Comparison of ENCODE assay signal across 1 cellular context in genomic region chr13:75986818-75987217, GRCh38.
TF ChIP-seq lines count a peak whose summit lies in the region.

No MANE protein-coding gene starts in this region.

TF ChIP-seq in GM12878, 131 proteins besides CTCF, POLR2A, EP300 and RAD21 (continued from another document and continues in another):
- TF ChIP-seq ZNF592 (IDR thresholded peaks at IDR 0.05), result no peak
- TF ChIP-seq BACH1 (IDR thresholded peaks at IDR 0.05; ENCODE audit: borderline replicate concordance), result no peak; the same call in 1 of the 2 replicates
- no peak for TF ChIP-seq IRF5 (IDR thresholded peaks at IDR 0.05; ENCODE audit: borderline replicate concordance)
- TF ChIP-seq CBFB (IDR thresholded peaks at IDR 0.05; ENCODE audit: low read depth), result no peak
- peak; percentile 93 for TF ChIP-seq SPI1 (IDR thresholded peaks at IDR 0.05; ENCODE audit: borderline replicate concordance, insufficient read depth, low read depth, low read length)
- peak; percentile 56 for TF ChIP-seq MLLT1 (IDR thresholded peaks at IDR 0.05)
- no peak for TF ChIP-seq RBBP5 (conservative IDR thresholded peaks at IDR 0.05)
- no peak for TF ChIP-seq ZNF622 (IDR thresholded peaks at IDR 0.05)
- TF ChIP-seq CHD4 (IDR thresholded peaks at IDR 0.05), result no peak
- no peak for TF ChIP-seq NRF1 (conservative IDR thresholded peaks at IDR 0.05; ENCODE audit: low read depth, low read length)
- TF ChIP-seq SKIL (IDR thresholded peaks at IDR 0.05; ENCODE audit: low read depth, poor library complexity, severe bottlenecking), result no peak
- no peak for TF ChIP-seq MTA3 (IDR thresholded peaks at IDR 0.05; ENCODE audit: borderline replicate concordance, low read length)
- no peak for TF ChIP-seq CHD1 (IDR thresholded peaks at IDR 0.05; ENCODE audit: low read depth, low read length)
- no peak for TF ChIP-seq TCF12 (IDR thresholded peaks at IDR 0.05; ENCODE audit: low read depth, low read length)
- TF ChIP-seq PAX5 (IDR thresholded peaks at IDR 0.05; ENCODE audit: borderline replicate concordance, low read depth, low read length), result no peak
- TF ChIP-seq TCF3 (IDR thresholded peaks at IDR 0.05; ENCODE audit: borderline replicate concordance, insufficient read depth, low read depth, low read length), result no peak
- TF ChIP-seq WRNIP1 (IDR thresholded peaks at IDR 0.05; ENCODE audit: borderline replicate concordance, low read depth, low read length), result no peak
- no peak for TF ChIP-seq SMC3 (IDR thresholded peaks at IDR 0.05; ENCODE audit: borderline replicate concordance, low read length)
- TF ChIP-seq SMARCA5 (IDR thresholded peaks at IDR 0.05), result no peak
- 0 out of 2 replicates have a peak, but pooled peaks have one; percentile 39 for TF ChIP-seq ATF7 (IDR thresholded peaks at IDR 0.05; ENCODE audit: low read depth)
- TF ChIP-seq IKZF2 (IDR thresholded peaks at IDR 0.05), result peak; percentile 63 to 69; a peak in 2 of 4 replicates
- TF ChIP-seq IRF4 (IDR thresholded peaks at IDR 0.05; ENCODE audit: low read depth, low read length), result peak; percentile 41; the same call in 1 of the 2 replicates
- TF ChIP-seq, protein P1, sequence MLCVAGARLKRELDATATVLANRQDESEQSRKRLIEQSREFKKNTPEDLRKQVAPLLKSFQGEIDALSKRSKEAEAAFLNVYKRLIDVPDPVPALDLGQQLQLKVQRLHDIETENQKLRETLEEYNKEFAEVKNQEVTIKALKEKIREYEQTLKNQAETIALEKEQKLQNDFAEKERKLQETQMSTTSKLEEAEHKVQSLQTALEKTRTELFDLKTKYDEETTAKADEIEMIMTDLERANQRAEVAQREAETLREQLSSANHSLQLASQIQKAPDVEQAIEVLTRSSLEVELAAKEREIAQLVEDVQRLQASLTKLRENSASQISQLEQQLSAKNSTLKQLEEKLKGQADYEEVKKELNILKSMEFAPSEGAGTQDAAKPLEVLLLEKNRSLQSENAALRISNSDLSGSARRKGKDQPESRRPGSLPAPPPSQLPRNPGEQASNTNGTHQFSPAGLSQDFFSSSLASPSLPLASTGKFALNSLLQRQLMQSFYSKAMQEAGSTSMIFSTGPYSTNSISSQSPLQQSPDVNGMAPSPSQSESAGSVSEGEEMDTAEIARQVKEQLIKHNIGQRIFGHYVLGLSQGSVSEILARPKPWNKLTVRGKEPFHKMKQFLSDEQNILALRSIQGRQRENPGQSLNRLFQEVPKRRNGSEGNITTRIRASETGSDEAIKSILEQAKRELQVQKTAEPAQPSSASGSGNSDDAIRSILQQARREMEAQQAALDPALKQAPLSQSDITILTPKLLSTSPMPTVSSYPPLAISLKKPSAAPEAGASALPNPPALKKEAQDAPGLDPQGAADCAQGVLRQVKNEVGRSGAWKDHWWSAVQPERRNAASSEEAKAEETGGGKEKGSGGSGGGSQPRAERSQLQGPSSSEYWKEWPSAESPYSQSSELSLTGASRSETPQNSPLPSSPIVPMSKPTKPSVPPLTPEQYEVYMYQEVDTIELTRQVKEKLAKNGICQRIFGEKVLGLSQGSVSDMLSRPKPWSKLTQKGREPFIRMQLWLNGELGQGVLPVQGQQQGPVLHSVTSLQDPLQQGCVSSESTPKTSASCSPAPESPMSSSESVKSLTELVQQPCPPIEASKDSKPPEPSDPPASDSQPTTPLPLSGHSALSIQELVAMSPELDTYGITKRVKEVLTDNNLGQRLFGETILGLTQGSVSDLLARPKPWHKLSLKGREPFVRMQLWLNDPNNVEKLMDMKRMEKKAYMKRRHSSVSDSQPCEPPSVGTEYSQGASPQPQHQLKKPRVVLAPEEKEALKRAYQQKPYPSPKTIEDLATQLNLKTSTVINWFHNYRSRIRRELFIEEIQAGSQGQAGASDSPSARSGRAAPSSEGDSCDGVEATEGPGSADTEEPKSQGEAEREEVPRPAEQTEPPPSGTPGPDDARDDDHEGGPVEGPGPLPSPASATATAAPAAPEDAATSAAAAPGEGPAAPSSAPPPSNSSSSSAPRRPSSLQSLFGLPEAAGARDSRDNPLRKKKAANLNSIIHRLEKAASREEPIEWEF (IDR thresholded peaks at IDR 0.05; ENCODE audit: insufficient replicate concordance, low read depth, low read length), result peak; percentile 21
- TF ChIP-seq TAF1 (IDR thresholded peaks at IDR 0.05; ENCODE audit: borderline replicate concordance, low read depth, low read length), result no peak
- TF ChIP-seq ATF3 (IDR thresholded peaks at IDR 0.05; ENCODE audit: borderline replicate concordance, extremely low read depth, low read depth, low read length), result no peak
- TF ChIP-seq JUNB (IDR thresholded peaks at IDR 0.05), result no peak
- TF ChIP-seq BCL11A (IDR thresholded peaks at IDR 0.05; ENCODE audit: low read depth, low read length), result peak; percentile 35; the same call in 1 of the 2 replicates
- no peak for TF ChIP-seq HCFC1 (IDR thresholded peaks at IDR 0.05; ENCODE audit: low read length)
- no peak for TF ChIP-seq ZBED1 (IDR thresholded peaks at IDR 0.05; ENCODE audit: borderline replicate concordance)
- TF ChIP-seq RELA (IDR thresholded peaks at IDR 0.05; ENCODE audit: borderline replicate concordance, partially characterized antibody), result no peak
- TF ChIP-seq CHD2 (IDR thresholded peaks at IDR 0.05; ENCODE audit: borderline replicate concordance, low read depth, low read length), result no peak
- no peak for TF ChIP-seq ZBTB33 (IDR thresholded peaks at IDR 0.05)
- no peak for TF ChIP-seq SMAD1 (IDR thresholded peaks at IDR 0.05; ENCODE audit: low read depth, partially characterized antibody)
- TF ChIP-seq ZNF687 (IDR thresholded peaks at IDR 0.05), result no peak
- peak; percentile 78 for TF ChIP-seq MTA2 (IDR thresholded peaks at IDR 0.05; ENCODE audit: low read depth)
- TF ChIP-seq ZNF217 (IDR thresholded peaks at IDR 0.05), result 0 out of 2 replicates have a peak, but pooled peaks have one; percentile 46
